ENCODE assay signal across 32 cellular contexts in the genomic region with DNA sequence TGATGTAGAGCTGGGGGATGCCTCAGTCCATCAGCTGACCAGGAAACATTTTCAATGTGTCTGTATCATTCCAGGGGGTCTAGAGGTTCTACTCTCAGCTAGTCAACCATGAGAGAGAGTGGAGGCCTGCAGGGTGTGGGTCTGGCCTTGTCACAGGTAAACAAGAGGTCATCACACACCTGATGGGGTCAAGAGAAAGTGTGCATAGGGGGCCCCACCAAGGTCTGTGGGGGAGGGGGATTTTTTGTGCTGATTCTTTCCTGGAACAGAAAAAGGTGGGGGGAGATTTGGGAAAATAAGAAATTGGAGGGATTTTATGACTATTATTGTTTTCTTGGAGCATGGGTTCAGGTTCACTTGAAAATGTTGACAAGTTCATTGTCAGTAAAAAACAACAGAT. TPM values are rescaled to one million over a fixed set of nuclear protein-coding genes. Genes with fewer than 3 reads are reported as not detected.
"Had no signal": no experiment of that assay in that cellular context is flagged by ENCODE, and none has a peak within 500 bp of the region (broad histone marks: within the 10 kb centered on the region; RNA-seq: fewer than 3 reads in every experiment).

No MANE protein-coding gene starts in this region.

- H3K27ac ChIP-seq: adrenal gland, body of pancreas, esophagus muscularis mucosa, foreskin keratinocyte, gastrocnemius medialis had no signal

- H3K4me3 ChIP-seq: adrenal gland, body of pancreas, esophagus muscularis mucosa, gastrocnemius medialis had no signal

- FAIRE-seq: colon had no signal

- H3K9me3 ChIP-seq: adrenal gland, body of pancreas, esophagus muscularis mucosa, gastrocnemius medialis had no signal

- H3K27me3 ChIP-seq: body of pancreas, foreskin keratinocyte had no signal

- H3K36me3 ChIP-seq: adrenal gland, esophagus muscularis mucosa, gastrocnemius medialis had no signal

- DNase-seq: activated CD4-positive, alpha-beta memory T cell treated with anti-CD3 and anti-CD28 coated beads for 36 hours; activated CD4-positive, alpha-beta T cell treated with anti-CD3 and anti-CD28 coated beads for 36 hours; activated CD4-positive, alpha-beta T cell treated with anti-CD3 and anti-CD28 coated beads, Interleukin-2, amount 10 ng/mL, durations not matched to agents 24 days and 14 days; activated CD4-positive, CD25-positive, alpha-beta regulatory T cell; activated CD4-positive, CD25-positive, alpha-beta regulatory T cell treated with anti-CD3 and anti-CD28 coated beads, Interleukin-2, amount 50 U/mL, for 72 hours; activated CD8-positive, alpha-beta T cell treated with anti-CD3 and anti-CD28 coated beads, Interleukin-2, amount 10 ng/mL, durations not matched to agents 7 days and 5 days; activated effector memory CD4-positive, alpha-beta T cell treated with Interleukin-2 at 50 U/mL for 16 hours; activated gamma-delta T cell treated with Interleukin-2 at 50 U/mL for 16 hours; activated naive CD4-positive, alpha-beta T cell treated with Interleukin-2 at 50 U/mL for 16 hours; activated naive CD8-positive, alpha-beta T cell treated with anti-CD3 and anti-CD28 coated beads for 36 hours; activated naive CD8-positive, alpha-beta T cell treated with anti-CD3 and anti-CD28 coated beads, Interleukin-2, amount 50 U/mL, for 24 hours; activated T-cell treated with anti-CD3 and anti-CD28 coated beads, Interleukin-2, amount 50 U/mL, for 4 hours; adrenal gland; amygdala; aorta; body of pancreas; caudate nucleus; cortex of kidney; dermis blood vessel endothelial cell; effector CD4-positive, alpha-beta T cell; effector memory CD8-positive, alpha-beta T cell; erythroblast; foreskin keratinocyte; gastrocnemius medialis; T-helper 1 cell; T-helper 17 cell; T1000 had no signal

- ATAC-seq: activated CD4-positive, alpha-beta T cell treated with anti-CD3 and anti-CD28 coated beads for 36 hours; activated CD8-positive, alpha-beta T cell treated with anti-CD3 and anti-CD28 coated beads, Interleukin-2, amount 10 ng/mL, durations not matched to agents 7 days and 5 days; activated naive CD8-positive, alpha-beta T cell treated with anti-CD3 and anti-CD28 coated beads, Interleukin-2, amount 50 U/mL, for 24 hours; activated T-cell treated with anti-CD3 and anti-CD28 coated beads, Interleukin-2, amount 50 U/mL, for 4 hours; activated T-helper 17 cell treated with anti-CD3 and anti-CD28 coated beads, Interleukin-2, amount 50 U/mL, for 72 hours; body of pancreas; effector memory CD8-positive, alpha-beta T cell; foreskin keratinocyte; gastrocnemius medialis; T-helper 17 cell had no signal

- H3K4me1 ChIP-seq: adrenal gland, body of pancreas, esophagus muscularis mucosa, foreskin keratinocyte, gastrocnemius medialis had no signal

RNA-seq across cellular contexts. Expression of a gene that starts 8.9 kb away (rescaled TPM):
- total RNA-seq: activated CD4-positive, alpha-beta memory T cell treated with anti-CD3 and anti-CD28 coated beads for 36 hours; activated CD4-positive, alpha-beta T cell treated with anti-CD3 and anti-CD28 coated beads for 36 hours; activated CD4-positive, alpha-beta T cell treated with anti-CD3 and anti-CD28 coated beads, Interleukin-2, amount 10 ng/mL, durations not matched to agents 24 days and 14 days; activated CD8-positive, alpha-beta T cell treated with anti-CD3 and anti-CD28 coated beads, Interleukin-2, amount 10 ng/mL, durations not matched to agents 7 days and 5 days; activated naive CD8-positive, alpha-beta T cell treated with anti-CD3 and anti-CD28 coated beads for 36 hours; activated T-cell treated with anti-CD3 and anti-CD28 coated beads, Interleukin-2, amount 50 U/mL, for 4 hours; activated T-helper 17 cell treated with anti-CD3 and anti-CD28 coated beads, Interleukin-2, amount 50 U/mL, for 72 hours; adrenal gland; aorta; body of pancreas; chondrocyte; dermis blood vessel endothelial cell; esophagus muscularis mucosa; foreskin keratinocyte; gastrocnemius medialis; glomerular endothelial cell; T-helper 17 cell had no signal
- polyA plus RNA-seq: adrenal gland, aorta, foreskin keratinocyte had no signal

RNA-seq across cellular contexts. Expression of a gene that starts 42.7 kb away (rescaled TPM):
- total RNA-seq: activated CD4-positive, alpha-beta memory T cell treated with anti-CD3 and anti-CD28 coated beads for 36 hours; activated CD4-positive, alpha-beta T cell treated with anti-CD3 and anti-CD28 coated beads for 36 hours; activated CD4-positive, alpha-beta T cell treated with anti-CD3 and anti-CD28 coated beads, Interleukin-2, amount 10 ng/mL, durations not matched to agents 24 days and 14 days; activated CD8-positive, alpha-beta T cell treated with anti-CD3 and anti-CD28 coated beads, Interleukin-2, amount 10 ng/mL, durations not matched to agents 7 days and 5 days; activated naive CD8-positive, alpha-beta T cell treated with anti-CD3 and anti-CD28 coated beads for 36 hours; activated T-cell treated with anti-CD3 and anti-CD28 coated beads, Interleukin-2, amount 50 U/mL, for 4 hours; activated T-helper 17 cell treated with anti-CD3 and anti-CD28 coated beads, Interleukin-2, amount 50 U/mL, for 72 hours; adrenal gland; aorta; body of pancreas; chondrocyte; dermis blood vessel endothelial cell; esophagus muscularis mucosa; foreskin keratinocyte; gastrocnemius medialis; glomerular endothelial cell; T-helper 17 cell had no signal
- polyA plus RNA-seq: adrenal gland, aorta, foreskin keratinocyte had no signal
